In genomic region chr4:15001825-15002658, GRCh38 we compare ENCODE assay signal across 8 cellular contexts. TPM values are rescaled to one million over a fixed set of nuclear protein-coding genes. Genes with fewer than 3 reads are reported as not detected.
DNase-seq lines count a peak whose midpoint lies in the region; ATAC-seq and TF ChIP-seq lines count a peak whose summit lies in the region.

Gene CPEB2 (plus strand): TSS chr4:15002481. CDS start chr4:15002674, 193 bp downstream.

- ATAC-seq in GM21367 (IDR thresholded peaks at IDR 0.05; ENCODE audit: unreplicated experiment) = peak; percentile 59

- DNase-seq in Caco-2 (peak; percentile 63 to 82), HT1080 (ENCODE audit: low read depth) (peak; percentile 96), PC-9 (peak; percentile 68 to 95), epithelial cell of prostate (ENCODE audit: low read depth, low spot score) (peak; percentile 71)
- peak; percentile 94 for DNase-seq in activated T-cell treated with anti-CD3 and anti-CD28 coated beads, Interleukin-2, amount 50 U/mL, for 1 hour
- peak; percentile 77 to 78 for DNase-seq in stimulated activated CD8-positive, alpha-beta memory T cell treated with anti-CD3 and anti-CD28 coated beads, Interleukin-4, amount 100 ng/mL, for 4 hours (ENCODE audit: low read depth in 2 of 2, low spot score in 1 of 2)

- POLR2A ChIA-PET in Caco-2 (lab: Charles Lee) (no interaction called here), PC-9 (lab: Charles Lee; ENCODE audit: unreplicated experiment) (interaction anchor here (0.6 to 0.7 kb wide), 2 partner anchors 314 to 1095 kb away, joined by 7 to 25 read pairs; no protein-coding TSS in a partner anchor)

- intact Hi-C loops in Caco-2 (cut with micrococcal nuclease; ENCODE audit: unreplicated experiment) = no loop called here
- intact Hi-C loops in PC-9 (cut with micrococcal nuclease; ENCODE audit: unreplicated experiment) = loop anchor here (1.0 to 10.0 kb wide), 11 partner anchors 77 to 1345 kb away; no protein-coding TSS in a partner anchor

- H3K36me3 ChIP-seq in Caco-2 (ENCODE audit: control insufficient read depth, insufficient read depth, low read length) = no peaks in the 10 kb centered on the region
- no peaks in the 10 kb centered on the region; the same call in 1 of the 2 replicates for H3K36me3 ChIP-seq in PC-9 (ENCODE audit: low read depth)
- H3K36me3 ChIP-seq in mucosa of rectum (ENCODE audit: control insufficient read depth in 2 of 2, insufficient read depth in 2 of 2, low read length in 2 of 2) = no peaks in the 10 kb centered on the region

- H3K4me1 ChIP-seq in Caco-2 (0 out of 2 replicates have a peak, but pooled peaks cover 5% of the 10 kb centered on the region), PC-9 (replicated peaks; ENCODE audit: insufficient read depth) (peaks cover 22% of the 10 kb centered on the region; the same call in 1 of the 2 replicates), mucosa of rectum (ENCODE audit: control insufficient read depth in 2 of 2, insufficient read depth in 2 of 2, low read length in 2 of 2) (peaks cover 5 to 6% of the 10 kb centered on the region in 2 donors)

- H4K20me1 ChIP-seq in PC-9 (ENCODE audit: insufficient read depth) = no peaks in the 10 kb centered on the region

- H3K9me3 Mint-ChIP-seq in Caco-2 (ENCODE audit: unreplicated experiment) = no peaks in the 10 kb centered on the region

- H3K27ac Mint-ChIP-seq in Caco-2 (ENCODE audit: unreplicated experiment) = no peak within 1 kb of the TSS

- H3K27me3 ChIP-seq in Caco-2 (replicated peaks; ENCODE audit: control insufficient read depth, insufficient read depth, low read length) = no peaks in the 10 kb centered on the region; the same call in 1 of the 2 replicates
- H3K27me3 ChIP-seq in PC-9 (ENCODE audit: insufficient read depth, low read depth) = no peaks in the 10 kb centered on the region
- H3K27me3 ChIP-seq in mucosa of rectum (ENCODE audit: control insufficient read depth in 2 of 2, insufficient read depth in 2 of 2, low read length in 2 of 2) = no peaks in the 10 kb centered on the region

- H3K27ac ChIP-seq in PC-9 (peak within 1 kb of the TSS; percentile 82), epithelial cell of prostate (peak within 1 kb of the TSS; percentile 98), mucosa of rectum (ENCODE audit: low read depth in 2 of 2, low read length in 2 of 2) (peak within 1 kb of the TSS; percentile 99 to 100)

- H3F3A ChIP-seq in PC-9 (ENCODE audit: insufficient read depth, low read depth) = peaks cover 12% of the 10 kb centered on the region; the same call in 1 of the 2 replicates

- H3K79me2 ChIP-seq in PC-9 (ENCODE audit: low read depth) = peaks cover 22% of the 10 kb centered on the region

- H3K4me3 ChIP-seq in Caco-2 (ENCODE audit: low read depth, low read length) (peak within 1 kb of the TSS; percentile 52), PC-9 (peak within 1 kb of the TSS; percentile 90), mucosa of rectum (ENCODE audit: low read length in 2 of 2) (peak within 1 kb of the TSS; percentile 84 to 93)

- H3K36me3 Mint-ChIP-seq in Caco-2 (ENCODE audit: insufficient read depth, unreplicated experiment) = no peaks in the 10 kb centered on the region

- H3K9me3 ChIP-seq in Caco-2 = no peaks in the 10 kb centered on the region
- no peaks in the 10 kb centered on the region for H3K9me3 ChIP-seq in PC-9 (ENCODE audit: insufficient read depth, low read depth)
- no peaks in the 10 kb centered on the region for H3K9me3 ChIP-seq in mucosa of rectum (ENCODE audit: control insufficient read depth in 2 of 2, low read length in 2 of 2)

- TF ChIP-seq CTCF in Caco-2 (IDR thresholded peaks at IDR 0.05; ENCODE audit: insufficient read depth in 1 of 2, low read depth in 1 of 2, low read length in 1 of 2, severe bottlenecking in 1 of 2, unreplicated experiment in 1 of 2) = no peak
- TF ChIP-seq CTCF in PC-9 (conservative IDR thresholded peaks at IDR 0.05) = no peak; the same call in 1 of the 2 replicates

- H3K27me3 Mint-ChIP-seq in Caco-2 (ENCODE audit: insufficient read depth, unreplicated experiment) = peaks cover 22% of the 10 kb centered on the region

- peak within 1 kb of the TSS; percentile 71 for H3K4me3 Mint-ChIP-seq in Caco-2 (ENCODE audit: unreplicated experiment)

- H3K9me2 ChIP-seq in PC-9 (ENCODE audit: insufficient read depth) = no peaks in the 10 kb centered on the region

- CTCF ChIA-PET in Caco-2 (lab: Charles Lee) (interaction anchor here (0.6 kb wide), 1 partner anchor 53 kb away, joined by 11 read pairs; no protein-coding TSS in a partner anchor), PC-9 (lab: Charles Lee) (interaction anchor here (0.6 kb wide), 1 partner anchor 77 kb away, joined by 3 read pairs; no protein-coding TSS in a partner anchor)

- peak within 1 kb of the TSS; percentile 99 for H3K9ac ChIP-seq in mucosa of rectum (ENCODE audit: low read depth in 1 of 2, low read length in 2 of 2)

- BruUV-seq in Caco-2 (replicated peaks; lab: Mats Ljungman, UMichigan) (no TSS peak), PC-9 (replicated peaks; lab: Mats Ljungman, UMichigan) (no TSS peak)

- H2AFZ ChIP-seq in PC-9 = peak within 1 kb of the TSS; percentile 95

- H3K4me1 Mint-ChIP-seq in Caco-2 (ENCODE audit: low read depth, unreplicated experiment) = no peaks in the 10 kb centered on the region

- H3K4me2 ChIP-seq in PC-9 = peak within 1 kb of the TSS; percentile 68

RNA-seq across cellular contexts. Expression of gene CPEB2, which starts in this region (rescaled TPM):
- total RNA-seq in Caco-2 (2022) (0.18 and 0.28 TPM in 2 replicates), PC-9 (2021) (9.3 and 9.4 TPM in 2 replicates)
- total RNA-seq in HT1080 (2014; rRNA removed; shearing (Covaris generic)) = 4.6 and 7.5 TPM in 2 replicates
- polyA plus RNA-seq in HT1080 (2015; cell fraction: cytosol; rRNA removed) = 9.9 and 12.7 TPM in 2 replicates
- polyA plus RNA-seq in HT1080 (2015; cell fraction: nucleus; rRNA removed) = 23.1 and 23.7 TPM in 2 replicates

Comparison
In these comparisons a context has a peak if more than half of its experiments do, and no peak if none do; other contexts are left out.
1. Peak in every context shown above with its lines: DNase-seq, ATAC-seq, H3K4me3 ChIP-seq and H3K27ac ChIP-seq.
2. Peak in DNase-seq and H3K4me3 ChIP-seq in Caco-2; RNA of the gene not detected or under 1 TPM.